In the genomic region with DNA sequence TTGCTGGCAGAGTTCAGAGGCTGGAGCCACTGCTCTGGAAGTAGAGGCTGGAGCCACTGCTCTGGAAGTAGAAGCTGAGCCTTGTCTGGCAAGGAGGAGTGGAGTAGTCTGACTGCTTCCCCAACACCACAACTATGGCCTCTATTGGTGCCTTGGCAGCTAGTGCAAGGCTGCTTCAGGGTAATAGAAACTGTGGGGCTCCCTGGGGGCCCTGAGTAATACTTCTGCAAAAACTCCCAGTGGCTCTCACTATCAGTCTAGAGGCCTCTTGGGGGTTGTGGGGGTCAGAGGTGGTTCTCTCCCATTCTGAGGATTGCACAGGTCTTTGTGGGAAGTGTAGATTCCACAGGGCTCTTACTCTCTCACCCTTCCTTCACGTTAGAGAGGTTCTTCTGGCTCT, we compare ENCODE assay signal across 16 cellular contexts.
DNase-seq lines count a peak whose midpoint lies in the region; ATAC-seq and TF ChIP-seq lines count a peak whose summit lies in the region.
"Had no signal": no experiment of that assay in that cellular context is flagged by ENCODE, and none has a peak within 500 bp of the region (broad histone marks: within the 10 kb centered on the region; RNA-seq: fewer than 3 reads in every experiment).

No MANE protein-coding gene starts in this region.

- no peak overlapping the region for H3K4me3 Mint-ChIP-seq in stimulated activated memory B cell treated with anti-CD40 and anti-IgM and Interleukin-4, amounts not matched to agents 10 μg/mL and 1 μg/mL and 100 μg/mL, for 72 hours
- H3K4me3 Mint-ChIP-seq in CD4-positive, alpha-beta T cell: no peak overlapping the region
- no peak overlapping the region for H3K4me3 Mint-ChIP-seq in activated CD4-positive, alpha-beta memory T cell treated with anti-CD3 and anti-CD28 coated beads for 36 hours
- H3K4me3 Mint-ChIP-seq: CD14-positive monocyte; CD4-positive, CD25-positive, alpha-beta regulatory T cell; CD8-positive, alpha-beta T cell had no signal

- no peak overlapping the region for H3K4me3 ChIP-seq in NB4 (ENCODE audit: low read depth, low read length)
- H3K4me3 ChIP-seq in breast epithelium: no peak overlapping the region
- H3K4me3 ChIP-seq: BLaER1 had no signal

- POLR2A ChIA-PET in CD4-positive, alpha-beta T cell (lab: Charles Lee): no interaction called here
- POLR2A ChIA-PET in activated CD4-positive, alpha-beta memory T cell treated with anti-CD3 and anti-CD28 coated beads for 36 hours (lab: Charles Lee): no interaction called here

- H3K4me1 Mint-ChIP-seq in stimulated activated memory B cell treated with anti-CD40 and anti-IgM and Interleukin-4, amounts not matched to agents 10 μg/mL and 1 μg/mL and 100 μg/mL, for 72 hours: no peaks in the 10 kb centered on the region
- no peaks in the 10 kb centered on the region for H3K4me1 Mint-ChIP-seq in CD4-positive, alpha-beta T cell (ENCODE audit: low read depth)
- no peaks in the 10 kb centered on the region for H3K4me1 Mint-ChIP-seq in activated CD4-positive, alpha-beta memory T cell treated with anti-CD3 and anti-CD28 coated beads for 36 hours (ENCODE audit: low read depth)
- H3K4me1 Mint-ChIP-seq: CD14-positive monocyte; CD4-positive, CD25-positive, alpha-beta regulatory T cell had no signal

- no peak overlapping the region for H3K27ac Mint-ChIP-seq in stimulated activated memory B cell treated with anti-CD40 and anti-IgM and Interleukin-4, amounts not matched to agents 10 μg/mL and 1 μg/mL and 100 μg/mL, for 72 hours
- no peak overlapping the region for H3K27ac Mint-ChIP-seq in CD4-positive, alpha-beta T cell
- H3K27ac Mint-ChIP-seq in activated CD4-positive, alpha-beta memory T cell treated with anti-CD3 and anti-CD28 coated beads for 36 hours: no peak overlapping the region
- H3K27ac Mint-ChIP-seq: CD4-positive, CD25-positive, alpha-beta regulatory T cell; CD8-positive, alpha-beta T cell had no signal

- H3K36me3 Mint-ChIP-seq in stimulated activated memory B cell treated with anti-CD40 and anti-IgM and Interleukin-4, amounts not matched to agents 10 μg/mL and 1 μg/mL and 100 μg/mL, for 72 hours: no peaks in the 10 kb centered on the region
- H3K36me3 Mint-ChIP-seq in CD4-positive, alpha-beta T cell (ENCODE audit: low read depth): no peaks in the 10 kb centered on the region
- H3K36me3 Mint-ChIP-seq in activated CD4-positive, alpha-beta memory T cell treated with anti-CD3 and anti-CD28 coated beads for 36 hours: no peaks in the 10 kb centered on the region
- H3K36me3 Mint-ChIP-seq: CD14-positive monocyte; CD4-positive, CD25-positive, alpha-beta regulatory T cell; CD8-positive, alpha-beta T cell had no signal

- no peaks in the 10 kb centered on the region for H3K27me3 Mint-ChIP-seq in stimulated activated memory B cell treated with anti-CD40 and anti-IgM and Interleukin-4, amounts not matched to agents 10 μg/mL and 1 μg/mL and 100 μg/mL, for 72 hours
- no peaks in the 10 kb centered on the region for H3K27me3 Mint-ChIP-seq in CD4-positive, alpha-beta T cell
- H3K27me3 Mint-ChIP-seq in activated CD4-positive, alpha-beta memory T cell treated with anti-CD3 and anti-CD28 coated beads for 36 hours: no peaks in the 10 kb centered on the region
- H3K27me3 Mint-ChIP-seq: CD4-positive, CD25-positive, alpha-beta regulatory T cell had no signal

- DNase-seq in NB4 (ENCODE audit: low read depth) (peak; percentile 58), breast epithelium (ENCODE audit: low spot score in 2 of 2) (no peak)
- no peak for DNase-seq in CD4-positive, alpha-beta T cell
- no peak for DNase-seq in activated CD4-positive, alpha-beta memory T cell treated with anti-CD3 and anti-CD28 coated beads for 36 hours
- DNase-seq: 8988T; ACHN; BE2C; Caco-2; Calu3; CD4-positive, CD25-positive, alpha-beta regulatory T cell; CD8-positive, alpha-beta T cell; DMS79 treated with DMSO at 0.1 percent for 48 hours; GF-D8 had no signal

- H3K27ac ChIP-seq in breast epithelium: no peak overlapping the region
- H3K27ac ChIP-seq in CD4-positive, alpha-beta T cell (ENCODE audit: low read depth, low read length): no peak overlapping the region
- H3K27ac ChIP-seq: BLaER1 had no signal

- ATAC-seq in stimulated activated memory B cell treated with anti-CD40 and anti-IgM and Interleukin-4, amounts not matched to agents 10 μg/mL and 1 μg/mL and 100 μg/mL, for 72 hours: peak; percentile 27
- ATAC-seq in CD4-positive, alpha-beta T cell (ENCODE audit: poor library complexity): no peak
- ATAC-seq: CD8-positive, alpha-beta T cell had no signal

- TF ChIP-seq CTCF in NB4 (IDR thresholded peaks at IDR 0.05; ENCODE audit: low read depth, low read length) (no peak), breast epithelium (IDR thresholded peaks at IDR 0.05) (no peak)
- TF ChIP-seq CTCF in CD4-positive, alpha-beta T cell (IDR thresholded peaks at IDR 0.05): no peak

- peaks cover 3% of the 10 kb centered on the region for H3K9me3 Mint-ChIP-seq in stimulated activated memory B cell treated with anti-CD40 and anti-IgM and Interleukin-4, amounts not matched to agents 10 μg/mL and 1 μg/mL and 100 μg/mL, for 72 hours
- H3K9me3 Mint-ChIP-seq in CD4-positive, alpha-beta T cell: peaks cover 18% of the 10 kb centered on the region
- H3K9me3 Mint-ChIP-seq in activated CD4-positive, alpha-beta memory T cell treated with anti-CD3 and anti-CD28 coated beads for 36 hours: peaks cover 32% of the 10 kb centered on the region

- CTCF ChIA-PET in CD4-positive, alpha-beta T cell (lab: Charles Lee): no interaction called here
- CTCF ChIA-PET in activated CD4-positive, alpha-beta memory T cell treated with anti-CD3 and anti-CD28 coated beads for 36 hours (lab: Charles Lee): no interaction called here

- H3K36me3 ChIP-seq in breast epithelium: no peaks in the 10 kb centered on the region
- H3K36me3 ChIP-seq: BE2C, BLaER1 had no signal

- TF ChIP-seq POLR2A in NB4 (IDR thresholded peaks at IDR 0.05; ENCODE audit: extremely low read depth, insufficient read length) (no peak), breast epithelium (IDR thresholded peaks at IDR 0.05) (no peak)

- no peaks in the 10 kb centered on the region for H3K27me3 ChIP-seq in breast epithelium
- no peaks in the 10 kb centered on the region for H3K27me3 ChIP-seq in CD4-positive, alpha-beta T cell (ENCODE audit: control insufficient read depth, insufficient read depth, low read length)
- H3K27me3 ChIP-seq: BE2C, BLaER1 had no signal

- H3K9me3 ChIP-seq in breast epithelium: peaks cover 0 to 10% of the 10 kb centered on the region in 2 donors
- peaks cover 1% of the 10 kb centered on the region for H3K9me3 ChIP-seq in CD4-positive, alpha-beta T cell (ENCODE audit: control insufficient read depth, low read length)
- H3K9me3 ChIP-seq: BE2C, Caco-2 had no signal

- H3K4me1 ChIP-seq in breast epithelium: no peaks in the 10 kb centered on the region
- H3K4me1 ChIP-seq: BE2C, BLaER1, Caco-2 had no signal

- intact Hi-C loops in breast epithelium (cut with DNase I; ENCODE audit: low total_unique reads): no loop called here
- intact Hi-C loops in CD4-positive, alpha-beta T cell (cut with DNase I, micrococcal nuclease): no loop called here
- intact Hi-C loops in activated CD4-positive, alpha-beta memory T cell treated with anti-CD3 and anti-CD28 coated beads for 36 hours (cut with micrococcal nuclease): no loop called here
